22 cellular contexts compared by ENCODE assay signal in genomic region chr6:90237350-90237990, GRCh38. TPM values are rescaled to one million over a fixed set of nuclear protein-coding genes. Genes with fewer than 3 reads are reported as not detected.
DNase-seq lines count a peak whose midpoint lies in the region; ATAC-seq lines count a peak whose summit lies in the region.
"Had no signal": no experiment of that assay in that cellular context is flagged by ENCODE, and none has a peak within 500 bp of the region (broad histone marks: within the 10 kb centered on the region; RNA-seq: fewer than 3 reads in every experiment).

No MANE protein-coding gene starts in this region.

- no peak overlapping the region for H3K4me3 ChIP-seq in CD8-positive, alpha-beta memory T cell (ENCODE audit: low read length)
- H3K4me3 ChIP-seq: BLaER1, GM23248, right lobe of liver, suprapubic skin, vagina had no signal

- peak overlapping the region; percentile 59 for H3K27ac Mint-ChIP-seq in activated CD4-positive, alpha-beta T cell treated with anti-CD3 and anti-CD28 coated beads, Interleukin-2, amount 10 ng/mL, durations not matched to agents 7 days and 5 days
- H3K27ac Mint-ChIP-seq in CD8-positive, alpha-beta memory T cell: peak overlapping the region in 5 of 8 donors; percentile 20 to 80 (median 66)
- H3K27ac Mint-ChIP-seq in activated T-helper 17 cell treated with anti-CD3 and anti-CD28 coated beads, Interleukin-2, amount 50 U/mL, for 72 hours: no peak overlapping the region
- peak overlapping the region; percentile 91 to 99 (median 94) for H3K27ac Mint-ChIP-seq in naive thymus-derived CD8-positive, alpha-beta T cell
- H3K27ac Mint-ChIP-seq: memory B cell had no signal

- H3K27me3 ChIP-seq in CD8-positive, alpha-beta memory T cell (ENCODE audit: insufficient read depth, low read length, poor library complexity, severe bottlenecking): no peaks in the 10 kb centered on the region
- H3K27me3 ChIP-seq: BLaER1, right lobe of liver, suprapubic skin, vagina had no signal

- no peaks in the 10 kb centered on the region for H3K9me3 ChIP-seq in CD8-positive, alpha-beta memory T cell (ENCODE audit: low read length)
- H3K9me3 ChIP-seq: BLaER1, right lobe of liver, suprapubic skin, vagina had no signal

- H3K4me3 Mint-ChIP-seq in activated CD4-positive, alpha-beta T cell treated with anti-CD3 and anti-CD28 coated beads, Interleukin-2, amount 10 ng/mL, durations not matched to agents 7 days and 5 days: no peak overlapping the region
- H3K4me3 Mint-ChIP-seq in CD8-positive, alpha-beta memory T cell: no peak overlapping the region
- peak overlapping the region; percentile 15 for H3K4me3 Mint-ChIP-seq in activated T-helper 17 cell treated with anti-CD3 and anti-CD28 coated beads, Interleukin-2, amount 50 U/mL, for 72 hours
- H3K4me3 Mint-ChIP-seq in naive thymus-derived CD8-positive, alpha-beta T cell: peak overlapping the region in 8 of 10 donors; percentile 20 to 74 (median 60)
- H3K4me3 Mint-ChIP-seq: memory B cell had no signal

- no peaks in the 10 kb centered on the region for H3K36me3 ChIP-seq in CD8-positive, alpha-beta memory T cell (ENCODE audit: insufficient read depth, low read length)
- H3K36me3 ChIP-seq: right lobe of liver, suprapubic skin, vagina had no signal

- POLR2A ChIA-PET in activated CD4-positive, alpha-beta T cell treated with anti-CD3 and anti-CD28 coated beads, Interleukin-2, amount 10 ng/mL, durations not matched to agents 7 days and 5 days (lab: Charles Lee): no interaction called here
- POLR2A ChIA-PET in CD8-positive, alpha-beta memory T cell (lab: Charles Lee): no interaction called here
- POLR2A ChIA-PET in naive thymus-derived CD8-positive, alpha-beta T cell (lab: Charles Lee): interaction anchor here (1.4 to 3.8 kb wide), 3 partner anchors 20 to 36 kb away, joined by 3 to 18 read pairs (median 14); no protein-coding TSS in a partner anchor

- no peaks in the 10 kb centered on the region for H3K27me3 Mint-ChIP-seq in activated CD4-positive, alpha-beta T cell treated with anti-CD3 and anti-CD28 coated beads, Interleukin-2, amount 10 ng/mL, durations not matched to agents 7 days and 5 days
- no peaks in the 10 kb centered on the region for H3K27me3 Mint-ChIP-seq in CD8-positive, alpha-beta memory T cell
- no peaks in the 10 kb centered on the region for H3K27me3 Mint-ChIP-seq in activated T-helper 17 cell treated with anti-CD3 and anti-CD28 coated beads, Interleukin-2, amount 50 U/mL, for 72 hours
- H3K27me3 Mint-ChIP-seq in naive thymus-derived CD8-positive, alpha-beta T cell: no peaks in the 10 kb centered on the region
- H3K27me3 Mint-ChIP-seq: memory B cell had no signal

- CTCF ChIA-PET in activated CD4-positive, alpha-beta T cell treated with anti-CD3 and anti-CD28 coated beads, Interleukin-2, amount 10 ng/mL, durations not matched to agents 7 days and 5 days (lab: Charles Lee): interaction anchor here (1.9 kb wide), 1 partner anchor 11 kb away, joined by 5 read pairs; no protein-coding TSS in a partner anchor
- CTCF ChIA-PET in CD8-positive, alpha-beta memory T cell (lab: Charles Lee): no interaction called here

- peaks cover 89% of the 10 kb centered on the region for H3K4me1 Mint-ChIP-seq in activated CD4-positive, alpha-beta T cell treated with anti-CD3 and anti-CD28 coated beads, Interleukin-2, amount 10 ng/mL, durations not matched to agents 7 days and 5 days
- H3K4me1 Mint-ChIP-seq in CD8-positive, alpha-beta memory T cell: peaks cover 68 to 90% (median 82%) of the 10 kb centered on the region in 3 donors
- H3K4me1 Mint-ChIP-seq in activated T-helper 17 cell treated with anti-CD3 and anti-CD28 coated beads, Interleukin-2, amount 50 U/mL, for 72 hours: peaks cover 49% of the 10 kb centered on the region
- H3K4me1 Mint-ChIP-seq in naive thymus-derived CD8-positive, alpha-beta T cell: peaks cover 45 to 88% (median 87%) of the 10 kb centered on the region in 4 donors

- H3K9me3 Mint-ChIP-seq in activated CD4-positive, alpha-beta T cell treated with anti-CD3 and anti-CD28 coated beads, Interleukin-2, amount 10 ng/mL, durations not matched to agents 7 days and 5 days: peaks cover 6% of the 10 kb centered on the region
- no peaks in the 10 kb centered on the region for H3K9me3 Mint-ChIP-seq in CD8-positive, alpha-beta memory T cell
- peaks cover 4% of the 10 kb centered on the region for H3K9me3 Mint-ChIP-seq in activated T-helper 17 cell treated with anti-CD3 and anti-CD28 coated beads, Interleukin-2, amount 50 U/mL, for 72 hours
- no peaks in the 10 kb centered on the region for H3K9me3 Mint-ChIP-seq in naive thymus-derived CD8-positive, alpha-beta T cell
- H3K9me3 Mint-ChIP-seq: memory B cell had no signal

- no peak for DNase-seq in activated CD4-positive, alpha-beta T cell treated with anti-CD3 and anti-CD28 coated beads, Interleukin-2, amount 10 ng/mL, durations not matched to agents 7 days and 5 days
- no peak for DNase-seq in activated CD4-positive, alpha-beta T cell treated with anti-CD3 and anti-CD28 coated beads for 1 hour
- no peak for DNase-seq in CD8-positive, alpha-beta memory T cell
- no peak for DNase-seq in naive thymus-derived CD8-positive, alpha-beta T cell
- no peak for DNase-seq in NCI-H1105 treated with DMSO at 0.1 percent for 48 hours (lab: John Stamatoyannopoulos, UW)
- DNase-seq: GM23248; Kasumi-1; left colon; NCI-H187 treated with DMSO at 0.1 percent for 48 hours; NCI-H2227 treated with DMSO at 0.1 percent for 48 hours; NCI-H748 treated with DMSO at 0.1 percent for 48 hours; right lobe of liver; stimulated activated CD4-positive, alpha-beta T cell treated with anti-CD3 and anti-CD28 coated beads, Interleukin-15, amount 100 ng/mL, for 24 hours; SW 1271 had no signal

- ATAC-seq in activated T-helper 17 cell treated with anti-CD3 and anti-CD28 coated beads, Interleukin-2, amount 50 U/mL, for 72 hours (replicated peaks): no peak
- ATAC-seq in naive thymus-derived CD8-positive, alpha-beta T cell: no peak
- ATAC-seq in HG02678 (IDR thresholded peaks at IDR 0.05; ENCODE audit: unreplicated experiment) (no peak), GM19351 (IDR thresholded peaks at IDR 0.05; ENCODE audit: unreplicated experiment) (no peak)
- ATAC-seq: left colon had no signal

- H3K4me1 ChIP-seq in CD8-positive, alpha-beta memory T cell (ENCODE audit: insufficient read depth, low read length): peaks cover 75% of the 10 kb centered on the region
- H3K4me1 ChIP-seq: vagina had no signal

- H3K27ac ChIP-seq in CD8-positive, alpha-beta memory T cell (ENCODE audit: low read depth, low read length): no peak overlapping the region
- H3K27ac ChIP-seq: BLaER1, GM23248, parathyroid adenoma, right lobe of liver, suprapubic skin, vagina had no signal

- H3K36me3 Mint-ChIP-seq in activated CD4-positive, alpha-beta T cell treated with anti-CD3 and anti-CD28 coated beads, Interleukin-2, amount 10 ng/mL, durations not matched to agents 7 days and 5 days (ENCODE audit: low read depth): peaks cover 52% of the 10 kb centered on the region
- no peaks in the 10 kb centered on the region for H3K36me3 Mint-ChIP-seq in CD8-positive, alpha-beta memory T cell
- no peaks in the 10 kb centered on the region for H3K36me3 Mint-ChIP-seq in activated T-helper 17 cell treated with anti-CD3 and anti-CD28 coated beads, Interleukin-2, amount 50 U/mL, for 72 hours (ENCODE audit: low read depth)
- H3K36me3 Mint-ChIP-seq in naive thymus-derived CD8-positive, alpha-beta T cell: peaks cover 7 to 14% (median 8%) of the 10 kb centered on the region in 3 donors

RNA-seq across cellular contexts. Expression of gene BACH2, which starts 59.2 kb away (rescaled TPM):
- 10 to 100 TPM; 59.4 to 61.6 TPM for total RNA-seq in activated CD4-positive, alpha-beta T cell treated with anti-CD3 and anti-CD28 coated beads, Interleukin-2, amount 10 ng/mL, durations not matched to agents 7 days and 5 days
- 10 to 100 TPM; 39.9 to 41.8 TPM for total RNA-seq in CD8-positive, alpha-beta memory T cell
- polyA plus RNA-seq in CD8-positive, alpha-beta memory T cell: 7.4 TPM
- total RNA-seq in activated T-helper 17 cell treated with anti-CD3 and anti-CD28 coated beads, Interleukin-2, amount 50 U/mL, for 72 hours: 10 to 100 TPM in 1 of 2 donors, 1 to 10 TPM in 1; 3.0 to 22.9 TPM
- total RNA-seq in naive thymus-derived CD8-positive, alpha-beta T cell: 100 to 1,000 TPM; 116 to 126 TPM
- 10 to 100 TPM; 17.5 to 29.3 (median 21.7) TPM for polyA plus RNA-seq in naive thymus-derived CD8-positive, alpha-beta T cell
- polyA plus RNA-seq: GM23248 had no signal

Comparison
In these comparisons a context has a peak if more than half of its experiments do, and no peak if none do; other contexts are left out.
1. H3K4me3 Mint-ChIP-seq: peak in activated T-helper 17 cell treated with anti-CD3 and anti-CD28 coated beads, Interleukin-2, amount 50 U/mL, for 72 hours (single experiment) and naive thymus-derived CD8-positive, alpha-beta T cell (8 of 10); none in activated CD4-positive, alpha-beta T cell treated with anti-CD3 and anti-CD28 coated beads, Interleukin-2, amount 10 ng/mL, durations not matched to agents 7 days and 5 days (single experiment) and CD8-positive, alpha-beta memory T cell (0 of 7).